In genomic region chr7:151426486-151426905, GRCh38 we compare ENCODE assay signal across 1 cellular context.
TF ChIP-seq lines count a peak whose summit lies in the region.

No MANE protein-coding gene starts in this region.

TF ChIP-seq in HEK293, 187 proteins besides CTCF, POLR2A, EP300 and RAD21 (continued from another document and continues in another):
- TF ChIP-seq PRDM2 (tag by site-specific recombination; IDR thresholded peaks at IDR 0.05; ENCODE audit: borderline replicate concordance) (no peak), OVOL3 (tag by site-specific recombination; IDR thresholded peaks at IDR 0.05) (0 out of 2 replicates have a peak, but pooled peaks have one; percentile 62), TSHZ1 (tag by site-specific recombination; IDR thresholded peaks at IDR 0.05; ENCODE audit: borderline replicate concordance) (peak; percentile 67; the same call in 1 of the 2 replicates), BCL11A (tag by site-specific recombination; IDR thresholded peaks at IDR 0.05; ENCODE audit: low read depth) (peak; percentile 88; the same call in 1 of the 2 replicates), ZNF302 (tag by site-specific recombination; IDR thresholded peaks at IDR 0.05; ENCODE audit: low read depth) (no peak), ZNF140 (tag by site-specific recombination; IDR thresholded peaks at IDR 0.05) (no peak), ZNF501 (tag by site-specific recombination; IDR thresholded peaks at IDR 0.05) (peak; percentile 74; the same call in 1 of the 2 replicates), ZNF24 (tag by site-specific recombination; IDR thresholded peaks at IDR 0.05) (peak; percentile 90), ZBTB17 (tag by site-specific recombination; IDR thresholded peaks at IDR 0.05) (peak; percentile 93), ZNF341 (tag by site-specific recombination; IDR thresholded peaks at IDR 0.05; ENCODE audit: low read depth) (peak; percentile 51), MZF1 (tag by site-specific recombination; IDR thresholded peaks at IDR 0.05; ENCODE audit: borderline replicate concordance) (peak; percentile 78; the same call in 1 of the 2 replicates), ZNF404 (tag by site-specific recombination; IDR thresholded peaks at IDR 0.05) (no peak), ZNF639 (tag by site-specific recombination; IDR thresholded peaks at IDR 0.05) (peak; percentile 91), ZBTB48 (tag by site-specific recombination; IDR thresholded peaks at IDR 0.05) (peak; percentile 31; the same call in 1 of the 2 replicates), PRDM1 (tag by site-specific recombination; IDR thresholded peaks at IDR 0.05) (no peak), ZNF677 (tag by site-specific recombination; IDR thresholded peaks at IDR 0.05) (no peak), ZEB2 (tag by site-specific recombination; IDR thresholded peaks at IDR 0.05) (peak; percentile 99), YY2 (tag by site-specific recombination; IDR thresholded peaks at IDR 0.05) (no peak), ZNF626 (tag by site-specific recombination; IDR thresholded peaks at IDR 0.05) (no peak), ZNF311 (tag by site-specific recombination; IDR thresholded peaks at IDR 0.05; ENCODE audit: borderline replicate concordance) (no peak), KLF8 (tag by site-specific recombination; IDR thresholded peaks at IDR 0.05) (peak; percentile 76), ZFHX2 (tag by site-specific recombination; conservative IDR thresholded peaks at IDR 0.05) (peak; percentile 69), ZNF768 (tag by site-specific recombination; IDR thresholded peaks at IDR 0.05) (0 out of 2 replicates have a peak, but pooled peaks have one; percentile 36), ZNF202 (tag by site-specific recombination; IDR thresholded peaks at IDR 0.05; ENCODE audit: borderline replicate concordance) (no peak), ZNF660 (tag by site-specific recombination; IDR thresholded peaks at IDR 0.05) (peak; percentile 96), ZNF558 (tag by site-specific recombination; IDR thresholded peaks at IDR 0.05) (peak; percentile 79; the same call in 1 of the 2 replicates), REPIN1 (tag by site-specific recombination; IDR thresholded peaks at IDR 0.05; ENCODE audit: low read depth) (no peak), ZIC2 (tag by site-specific recombination; IDR thresholded peaks at IDR 0.05) (peak; percentile 89), ZNF423 (tag by site-specific recombination; IDR thresholded peaks at IDR 0.05) (peak; percentile 95), AEBP2 (tag by site-specific recombination; IDR thresholded peaks at IDR 0.05; ENCODE audit: borderline replicate concordance) (no peak), ZNF843 (tag by site-specific recombination; IDR thresholded peaks at IDR 0.05) (peak; percentile 91), ZNF529 (tag by site-specific recombination; IDR thresholded peaks at IDR 0.05; ENCODE audit: insufficient replicate concordance) (peak; percentile 4), HOXD13 (CRISPR knock-in tag; IDR thresholded peaks at IDR 0.05; ENCODE audit: borderline replicate concordance) (no peak), ZNF398 (tag by site-specific recombination; IDR thresholded peaks at IDR 0.05) (peak; percentile 57; the same call in 1 of the 2 replicates), ZNF513 (tag by site-specific recombination; IDR thresholded peaks at IDR 0.05) (no peak), ZBTB1 (tag by site-specific recombination; IDR thresholded peaks at IDR 0.05) (no peak), ZNF394 (tag by site-specific recombination; IDR thresholded peaks at IDR 0.05; ENCODE audit: borderline replicate concordance) (peak; percentile 69), ZNF580 (tag by site-specific recombination; IDR thresholded peaks at IDR 0.05) (no peak), ZNF175 (tag by site-specific recombination; IDR thresholded peaks at IDR 0.05) (no peak), ZNF48 (tag by site-specific recombination; IDR thresholded peaks at IDR 0.05) (no peak), ZNF596 (tag by site-specific recombination; IDR thresholded peaks at IDR 0.05) (no peak), ZFP37 (tag by site-specific recombination; IDR thresholded peaks at IDR 0.05) (no peak), ZSCAN18 (tag by site-specific recombination; IDR thresholded peaks at IDR 0.05) (no peak), ZNF18 (tag by site-specific recombination; IDR thresholded peaks at IDR 0.05) (peak; percentile 75), ZNF416 (tag by site-specific recombination; IDR thresholded peaks at IDR 0.05) (no peak), ZNF19 (tag by site-specific recombination; IDR thresholded peaks at IDR 0.05; ENCODE audit: low read depth) (no peak)
